In the genomic region with DNA sequence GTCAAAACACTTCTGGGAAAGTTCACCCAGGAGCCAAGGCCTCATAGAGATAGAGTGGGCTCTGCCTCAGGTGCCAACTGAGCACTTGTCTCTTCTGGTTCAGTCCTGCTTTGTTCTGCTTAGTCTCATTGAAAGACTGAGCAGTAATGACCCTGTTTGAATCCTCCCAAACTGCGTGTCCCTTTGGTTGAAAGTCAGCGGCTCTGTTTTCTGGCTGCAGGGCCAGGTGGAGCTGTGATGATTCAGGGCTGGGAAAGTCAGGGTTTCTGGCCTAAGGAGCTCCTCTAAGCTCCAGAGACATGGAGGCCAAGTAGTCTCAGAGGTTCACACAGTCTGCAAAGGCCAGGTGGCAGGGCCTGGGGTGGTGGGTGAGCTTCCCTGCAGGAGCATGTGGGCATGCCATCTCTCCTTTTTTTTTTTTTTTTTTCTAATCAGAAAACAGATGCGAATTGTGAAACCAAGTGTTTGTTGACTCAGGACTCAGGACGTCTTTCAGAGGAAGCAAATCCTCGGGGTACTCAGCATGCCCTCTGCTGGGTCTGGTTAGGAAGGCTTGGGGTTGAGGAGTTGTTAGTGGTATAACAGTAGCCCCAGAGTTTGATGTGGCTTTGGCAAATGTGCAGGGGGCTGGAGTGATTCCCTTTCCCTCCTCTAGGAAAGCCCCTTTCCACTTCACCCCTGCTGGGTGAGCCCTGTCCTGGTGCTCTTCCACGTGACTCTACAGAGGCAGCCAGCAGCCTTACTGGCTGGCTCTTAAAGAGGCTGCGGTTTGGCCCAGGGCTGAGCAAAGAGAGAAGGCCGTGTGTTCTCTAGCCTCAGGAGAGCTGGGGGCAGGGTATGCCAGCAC, we compare ENCODE assay signal across 12 cellular contexts. TPM values are rescaled to one million over a fixed set of nuclear protein-coding genes. Genes with fewer than 3 reads are reported as not detected.
DNase-seq lines count a peak whose midpoint lies in the region; ATAC-seq, FAIRE-seq and TF ChIP-seq lines count a peak whose summit lies in the region.
"Had no signal": no experiment of that assay in that cellular context is flagged by ENCODE, and none has a peak within 500 bp of the region (broad histone marks: within the 10 kb centered on the region; RNA-seq: fewer than 3 reads in every experiment).

No MANE protein-coding gene starts in this region.

- in situ Hi-C loops in GM12878 (cut with MboI) = loop anchor here (25.0 kb wide), 1 partner anchor 1020 kb away; no protein-coding TSS in a partner anchor

- H3K79me2 ChIP-seq in GM12878 (ENCODE audit: control insufficient read depth, insufficient read depth, low read length) = no peaks in the 10 kb centered on the region

- no peaks in the 10 kb centered on the region for H3K4me1 Mint-ChIP-seq in CD4-positive, alpha-beta memory T cell

- intact Hi-C loops in GM12878 (cut with micrococcal nuclease; ENCODE audit: unreplicated experiment) = no loop called here
- intact Hi-C loops in CD4-positive, alpha-beta memory T cell (cut with micrococcal nuclease) = no loop called here

- no TSS peak for BruUV-seq in GM12878 (replicated peaks; lab: Mats Ljungman, UMichigan)

- H3K27ac ChIP-seq in A549 (peak overlapping the region; percentile 14 to 79; a peak in 5 of 6 replicates), HUES64 (ENCODE audit: low read depth, low read length) (peak overlapping the region; percentile 34; the same call in 1 of the 2 replicates), GM12878 (ENCODE audit: control insufficient read depth, insufficient read depth) (no peak overlapping the region; the same call in 1 of the 2 replicates)
- no peak overlapping the region for H3K27ac ChIP-seq in CD4-positive, alpha-beta memory T cell (ENCODE audit: low read depth, low read length)

- H2AFZ ChIP-seq in GM12878 (ENCODE audit: control insufficient read depth, low read depth, low read length) = peak overlapping the region; percentile 24; the same call in 1 of the 2 replicates

- H4K20me1 ChIP-seq in GM12878 (ENCODE audit: control insufficient read depth, insufficient read depth) = no peaks in the 10 kb centered on the region

- SMC1A ChIA-PET in GM12878 (lab: Charles Lee; ENCODE audit: uncharacterized antibody, unreplicated experiment) = interaction anchor here (0.6 to 3.6 kb wide), 4 partner anchors 11 to 1665 kb away, joined by 3 to 14 read pairs (median 6); no protein-coding TSS in a partner anchor

- DNase-seq in A549 (ENCODE audit: low read depth in 1 of 2, low spot score in 1 of 2) (peak; percentile 25 to 41), GM12878 (ENCODE audit: low read depth, low spot score) (no peak), iris pigment epithelial cell (ENCODE audit: low read depth) (peak; percentile 52), A172 (ENCODE audit: low spot score) (no peak)
- no peak for DNase-seq in CD4-positive, alpha-beta memory T cell
- DNase-seq: NCI-H1436, T-helper 2 cell had no signal

- no peak overlapping the region for H3K4me3 ChIP-seq in A549
- H3K4me3 ChIP-seq in HUES64 (ENCODE audit: low read length) = no peak overlapping the region
- no peak overlapping the region for H3K4me3 ChIP-seq in GM12878
- H3K4me3 ChIP-seq in CD4-positive, alpha-beta memory T cell (ENCODE audit: low read length in 2 of 2) = no peak overlapping the region

- peaks cover 5 to 6% of the 10 kb centered on the region in 2 donors for H3K27me3 Mint-ChIP-seq in CD4-positive, alpha-beta memory T cell

- no peak overlapping the region for H3K27ac Mint-ChIP-seq in CD4-positive, alpha-beta memory T cell
- H3K27ac Mint-ChIP-seq: CD14-positive monocyte, mesothelial cell of epicardium had no signal

- H3K9me3 ChIP-seq in A549 = no peaks in the 10 kb centered on the region
- no peaks in the 10 kb centered on the region for H3K9me3 ChIP-seq in HUES64 (ENCODE audit: insufficient read depth, low read depth, low read length)
- H3K9me3 ChIP-seq in GM12878 (replicated peaks; ENCODE audit: control insufficient read depth, insufficient read depth, low read length) = no peaks in the 10 kb centered on the region
- H3K9me3 ChIP-seq in CD4-positive, alpha-beta memory T cell (ENCODE audit: control insufficient read depth in 1 of 2, low read length in 2 of 2) = no peaks in the 10 kb centered on the region

- peaks cover 11% of the 10 kb centered on the region; the same call in 2 of the 3 replicates for H3K4me1 ChIP-seq in A549
- H3K4me1 ChIP-seq in HUES64 (ENCODE audit: insufficient read depth, low read length) = peaks cover 42% of the 10 kb centered on the region
- peaks cover 4% of the 10 kb centered on the region for H3K4me1 ChIP-seq in GM12878 (ENCODE audit: control insufficient read depth, insufficient read depth, low read length)
- H3K4me1 ChIP-seq in CD4-positive, alpha-beta memory T cell (ENCODE audit: insufficient read depth, low read length) = no peaks in the 10 kb centered on the region

- POLR2A ChIA-PET in A549 (lab: Yijun Ruan, JAX) (no interaction called here), GM12878 (lab: Charles Lee) (no interaction called here)
- POLR2A ChIA-PET in CD4-positive, alpha-beta memory T cell (lab: Charles Lee; ENCODE audit: partially characterized antibody) = no interaction called here

- 0 out of 3 replicates have a peak overlapping the region, but pooled peaks have one; percentile 6 for H3K4me2 ChIP-seq in A549
- H3K4me2 ChIP-seq in GM12878 (ENCODE audit: control insufficient read depth, insufficient read depth) = no peak overlapping the region

- H3K36me3 Mint-ChIP-seq in CD4-positive, alpha-beta memory T cell = no peaks in the 10 kb centered on the region
- H3K36me3 Mint-ChIP-seq: CD14-positive monocyte, mesothelial cell of epicardium had no signal

- RAD21 ChIA-PET in GM12878 (lab: Charles Lee; ENCODE audit: unreplicated experiment) = interaction anchor here (1.3 to 4.3 kb wide), 3 partner anchors 11 to 308 kb away, joined by 3 to 23 read pairs (median 3); no protein-coding TSS in a partner anchor

- peak overlapping the region; percentile 22; the same call in 1 of the 2 replicates for H3K9ac ChIP-seq in HUES64 (ENCODE audit: low read depth, low read length)
- no peak overlapping the region for H3K9ac ChIP-seq in GM12878 (ENCODE audit: control insufficient read depth, insufficient read depth, low read length)

- no peak overlapping the region for H3K4me3 Mint-ChIP-seq in CD4-positive, alpha-beta memory T cell
- H3K4me3 Mint-ChIP-seq: CD14-positive monocyte, mesothelial cell of epicardium had no signal

- TF ChIP-seq CTCF in A549 (IDR thresholded peaks at IDR 0.05) (no peak), GM12878 (IDR thresholded peaks at IDR 0.05 in 2 of 3, conservative IDR thresholded peaks at IDR 0.05 in 1 of 3; ENCODE audit: control insufficient read depth in 2 of 3, extremely low read depth in 1 of 3, insufficient read depth in 1 of 3, low read depth in 3 of 3, low read length in 3 of 3) (no peak)

- WGBS in A549 (ENCODE audit: missing lambda C conversion rate) = 63% methylated on average over 8 of the region's 8 CpGs
- 76% methylated on average over 8 of the region's 8 CpGs for WGBS in HUES64
- WGBS in GM12878 (ENCODE audit: insufficient coverage, insufficient replicate concordance, low lambda C conversion rate, missing lambda C conversion rate) = 66% methylated on average over 8 of the region's 8 CpGs

- TF ChIP-seq POLR2A in A549 (IDR thresholded peaks at IDR 0.05; ENCODE audit: low read length) (no peak), GM12878 (IDR thresholded peaks at IDR 0.05; ENCODE audit: low read depth, low read length) (no peak)

- CTCF ChIA-PET in A549 (lab: Yijun Ruan, JAX) (interaction anchor here (0.6 to 7.0 kb wide), 7 partner anchors 10 to 381 kb away, joined by 3 to 59 read pairs (median 3); no protein-coding TSS in a partner anchor), GM12878 (lab: Yijun Ruan, JAX) (interaction anchor here (0.6 to 3.3 kb wide), 6 partner anchors 10 to 308 kb away, joined by 3 to 17 read pairs (median 4); no protein-coding TSS in a partner anchor)
- CTCF ChIA-PET in CD4-positive, alpha-beta memory T cell (lab: Charles Lee; ENCODE audit: partially characterized antibody) = interaction anchor here (1.4 to 1.6 kb wide), 2 partner anchors 10 kb away, joined by 6 to 10 read pairs; no protein-coding TSS in a partner anchor

- TF ChIP-seq RAD21 in A549 (conservative IDR thresholded peaks at IDR 0.05 in 1 of 2, IDR thresholded peaks at IDR 0.05 in 1 of 2) (no peak), GM12878 (IDR thresholded peaks at IDR 0.05; ENCODE audit: insufficient read depth, low read depth, low read length) (no peak)

- no peaks in the 10 kb centered on the region for H3K9me3 Mint-ChIP-seq in CD4-positive, alpha-beta memory T cell
- H3K9me3 Mint-ChIP-seq: CD14-positive monocyte, mesothelial cell of epicardium had no signal

- peak; percentile 36 to 67; a peak in 4 of 6 replicates for ATAC-seq in A549
- no peak; the same call in 2 of the 3 replicates for ATAC-seq in GM12878
- no peak for ATAC-seq in GM18858 (IDR thresholded peaks at IDR 0.05; ENCODE audit: unreplicated experiment)
- no peak for ATAC-seq in HG02840 (IDR thresholded peaks at IDR 0.05; ENCODE audit: low FRiP score, unreplicated experiment)

- FAIRE-seq in A549 (lab: Jason Lieb, UNC) (no peak), GM12878 (lab: Jason Lieb, UNC) (no peak)

- H3K27me3 ChIP-seq in HUES64 (ENCODE audit: insufficient read depth, low read length) (no peaks in the 10 kb centered on the region), GM12878 (replicated peaks in 1 of 2; ENCODE audit: control insufficient read depth in 2 of 2, insufficient read depth in 2 of 2, low read length in 1 of 2) (no peaks in the 10 kb centered on the region; a peak in 1 of 4 replicates)
- no peaks in the 10 kb centered on the region for H3K27me3 ChIP-seq in CD4-positive, alpha-beta memory T cell (ENCODE audit: insufficient read depth, low read length)

- H3K36me3 ChIP-seq in HUES64 (ENCODE audit: insufficient read depth, low read length) (no peaks in the 10 kb centered on the region), GM12878 (ENCODE audit: control insufficient read depth in 2 of 2, insufficient read depth in 2 of 2, low read length in 1 of 2) (no peaks in the 10 kb centered on the region)
- H3K36me3 ChIP-seq in CD4-positive, alpha-beta memory T cell (ENCODE audit: insufficient read depth, low read length) = no peaks in the 10 kb centered on the region

- TF ChIP-seq EP300 in A549 (IDR thresholded peaks at IDR 0.05) (no peak), GM12878 (IDR thresholded peaks at IDR 0.05; ENCODE audit: borderline replicate concordance in 1 of 2, control insufficient read depth in 1 of 2, low read depth in 2 of 2, low read length in 2 of 2) (no peak)

RNA-seq across cellular contexts. Expression of gene TMEM17, which starts 38.3 kb away (rescaled TPM):
- polyA plus RNA-seq in A549 (2011; rRNA removed) = 7.9 and 10.2 TPM in 2 replicates
- 2.9 and 3.0 TPM in 2 replicates for polyA plus RNA-seq in A549 (2012; cell fraction: cytosol; rRNA removed)
- polyA plus RNA-seq in A549 (2012; cell fraction: nucleus; rRNA removed) = 1.7 and 3.3 TPM in 2 replicates
- 4.4 to 5.2 TPM (median 4.9 TPM) in 3 replicates for polyA plus RNA-seq in A549 (2017; fragmentation: RNase III; extraction: RNeasy Plus Mini Kit Qiagen cat#74134 plus additional on column Dnase treatment)
- polyA minus RNA-seq in A549 (2011; rRNA and poly(A)+ RNA removed) = 1.6 and 1.8 TPM in 2 replicates
- polyA plus RNA-seq in HUES64 (2013, experiment 1 of 2) = 1.9 TPM
- 1.1 TPM for polyA plus RNA-seq in HUES64 (2013, experiment 2 of 2)
- 1.8 and 3.0 TPM in 2 replicates for total RNA-seq in GM12878 (2013; cell fraction: nucleolus; rRNA removed)
- total RNA-seq in GM12878 (2014; rRNA removed) = 1.2 and 1.9 TPM in 2 replicates
- 1.4 and 1.5 TPM in 2 replicates for total RNA-seq in GM12878 (2014; rRNA removed; fragmentation: Illumina TruSeq; extraction: Trizol)
- 0.87 and 0.93 TPM in 2 replicates for total RNA-seq in GM12878 (2021)
- 0.66 TPM for polyA plus RNA-seq in GM12878 (2011; ENCODE audit: low read depth)
- 1.6 and 1.9 TPM in 2 replicates for polyA plus RNA-seq in GM12878 (2011; rRNA removed)
- 0.72 and 1.0 TPM in 2 replicates for polyA plus RNA-seq in GM12878 (2011; cell fraction: cytosol; rRNA removed)
- polyA plus RNA-seq in GM12878 (2011; cell fraction: nucleus; rRNA removed) = 0.66 and 0.72 TPM in 2 replicates
- polyA plus RNA-seq in GM12878 (2012) = 0.36 and 0.47 TPM in 2 replicates
- 1.4 and 1.6 TPM in 2 replicates for polyA plus RNA-seq in GM12878 (2014; fragmentation: Illumina TruSeq; extraction: Trizol)
- polyA plus RNA-seq in GM12878 (2014; fragmentation: Nextera tagmentation; extraction: Ambion mirVana) = 1 to 10 TPM; 1.2 to 1.6 TPM
- 1.3 and 1.9 TPM in 2 replicates for polyA plus RNA-seq in GM12878 (2014; rRNA removed)
- polyA plus RNA-seq in GM12878 (2016; fragmentation: Nextera tagmentation; extraction: Ambion mirVana) = 1 to 10 TPM; 1.9 to 2.6 TPM
- polyA minus RNA-seq in GM12878 (2011; rRNA and poly(A)+ RNA removed) = 0.41 and 0.66 TPM in 2 replicates
- polyA minus RNA-seq in GM12878 (2011; cell fraction: cytosol; rRNA and poly(A)+ RNA removed) = not detected in 2 replicates
- 0.36 and 0.57 TPM in 2 replicates for polyA minus RNA-seq in GM12878 (2011; cell fraction: nucleus; rRNA and poly(A)+ RNA removed)
- total RNA-seq in A172 (2014; rRNA removed; shearing (Covaris generic)) = 3.7 and 5.6 TPM in 2 replicates
- total RNA-seq in CD4-positive, alpha-beta memory T cell = not detected
- polyA plus RNA-seq in CD4-positive, alpha-beta memory T cell = not detected

Comparison
In these comparisons a context has a peak if more than half of its experiments do, and no peak if none do; other contexts are left out.
1. ATAC-seq: peak in A549 (2 of 2); none in GM12878 (single experiment), GM18858 (single experiment) and HG02840 (single experiment).
2. DNase-seq: peak in A549 (2 of 2) and iris pigment epithelial cell (single experiment); none in GM12878 (single experiment), A172 (single experiment) and CD4-positive, alpha-beta memory T cell (0 of 5).
3. H3K27ac ChIP-seq: peak in A549 (2 of 2) and HUES64 (single experiment); none in GM12878 (single experiment) and CD4-positive, alpha-beta memory T cell (single experiment).